Comparison of ENCODE assay signal across 18 cellular contexts in genomic region chr16:31754998-31755615, GRCh38.
"Had no signal": no experiment of that assay in that cellular context is flagged by ENCODE, and none has a peak within 500 bp of the region (broad histone marks: within the 10 kb centered on the region; RNA-seq: fewer than 3 reads in every experiment).

No MANE protein-coding gene starts in this region.

- H3K27me3 Mint-ChIP-seq: activated T-cell treated with anti-CD3 and anti-CD28 coated beads, Interleukin-2, amount 50 U/mL, for 24 hours; stimulated activated naive B cell treated with anti-CD40 and anti-IgM and Interleukin-4, amounts not matched to agents 10 μg/mL and 1 μg/mL and 100 μg/mL, for 72 hours; type B pancreatic cell had no signal

- H3K4me3 Mint-ChIP-seq: activated T-cell treated with anti-CD3 and anti-CD28 coated beads, Interleukin-2, amount 50 U/mL, for 24 hours; stimulated activated naive B cell treated with anti-CD40 and anti-IgM and Interleukin-4, amounts not matched to agents 10 μg/mL and 1 μg/mL and 100 μg/mL, for 72 hours; T-helper 2 cell treated with Interferon-gamma antibody and Interleukin-4, amounts not matched to agents 5 μg/mL and 100 μg/mL, for 36 hours; type B pancreatic cell had no signal

- H3K27ac ChIP-seq: dorsolateral prefrontal cortex, esophagus squamous epithelium, heart left ventricle, left lung, parathyroid adenoma, right atrium auricular region had no signal

- H3K4me1 Mint-ChIP-seq: stimulated activated naive B cell treated with anti-CD40 and anti-IgM and Interleukin-4, amounts not matched to agents 10 μg/mL and 1 μg/mL and 100 μg/mL, for 72 hours had no signal

- H3K79me2 ChIP-seq: parathyroid adenoma had no signal

- DNase-seq: activated CD4-positive, alpha-beta T cell treated with anti-CD3 and anti-CD28 coated beads, Interleukin-2, amount 50 U/mL, for 4 hours; activated CD4-positive, CD25-positive, alpha-beta regulatory T cell treated with anti-CD3 and anti-CD28 coated beads, Interleukin-2, amount 50 U/mL, for 72 hours; activated effector memory CD4-positive, alpha-beta T cell treated with Interleukin-2 at 50 U/mL for 16 hours; activated T-cell treated with anti-CD3 and anti-CD28 coated beads, Interleukin-2, amount 50 U/mL, for 24 hours; cerebellar nuclear complex; dorsolateral prefrontal cortex; esophagus squamous epithelium; foreskin melanocyte; heart left ventricle; left lung; stimulated activated naive B cell treated with anti-CD40 and anti-IgM and Interleukin-4, amounts not matched to agents 10 μg/mL and 1 μg/mL and 100 μg/mL, for 72 hours; SW 1271 had no signal

- FAIRE-seq: endometrium had no signal

- H3K27ac Mint-ChIP-seq: activated naive CD4-positive, alpha-beta T cell treated with anti-CD3 and anti-CD28 coated beads, Interleukin-2, amount 50 U/mL, for 72 hours; activated T-cell treated with anti-CD3 and anti-CD28 coated beads, Interleukin-2, amount 50 U/mL, for 24 hours; stimulated activated naive B cell treated with anti-CD40 and anti-IgM and Interleukin-4, amounts not matched to agents 10 μg/mL and 1 μg/mL and 100 μg/mL, for 72 hours; T-helper 2 cell treated with Interferon-gamma antibody and Interleukin-4, amounts not matched to agents 5 μg/mL and 100 μg/mL, for 36 hours; type B pancreatic cell had no signal

- H2AFZ ChIP-seq: parathyroid adenoma had no signal

- ATAC-seq: activated naive CD4-positive, alpha-beta T cell treated with anti-CD3 and anti-CD28 coated beads, Interleukin-2, amount 50 U/mL, for 72 hours; heart left ventricle; left lung; stimulated activated naive B cell treated with anti-CD40 and anti-IgM and Interleukin-4, amounts not matched to agents 10 μg/mL and 1 μg/mL and 100 μg/mL, for 72 hours had no signal

- H3K4me3 ChIP-seq: dorsolateral prefrontal cortex, esophagus squamous epithelium, heart left ventricle, left lung, right atrium auricular region had no signal

- H3K9ac ChIP-seq: parathyroid adenoma had no signal

- H3K4me1 ChIP-seq: esophagus squamous epithelium, heart left ventricle, left lung, parathyroid adenoma, right atrium auricular region had no signal

- H3K27me3 ChIP-seq: dorsolateral prefrontal cortex, esophagus squamous epithelium, heart left ventricle, left lung, right atrium auricular region had no signal
